ENCODE assay signal across 1 cellular context in genomic region chr18:49018553-49018943, GRCh38.
TF ChIP-seq lines count a peak whose summit lies in the region.

No MANE protein-coding gene starts in this region.

TF ChIP-seq in K562, 482 proteins besides CTCF, POLR2A, EP300 and RAD21:
- TF ChIP-seq ZBTB33 (CRISPR knock-in tag; IDR thresholded peaks at IDR 0.05) (peak; percentile 23; the same call in 1 of the 2 replicates), TCF7 (IDR thresholded peaks at IDR 0.05; ENCODE audit: borderline replicate concordance) (no peak), GTF2A2 (tag; IDR thresholded peaks at IDR 0.05) (no peak)
TF ChIP-seq in K562: peak in this region for 1.
